27 cellular contexts compared by ENCODE assay signal in genomic region chr9:16992138-16992537, GRCh38.
"Had no signal": no experiment of that assay in that cellular context is flagged by ENCODE, and none has a peak within 500 bp of the region (broad histone marks: within the 10 kb centered on the region; RNA-seq: fewer than 3 reads in every experiment).

No MANE protein-coding gene starts in this region.

- H3K27me3 Mint-ChIP-seq: effector memory CD8-positive, alpha-beta T cell; memory B cell; naive B cell; stimulated activated memory B cell treated with anti-CD40 and anti-IgM and Interleukin-4, amounts not matched to agents 10 μg/mL and 1 μg/mL and 100 μg/mL, for 72 hours had no signal

- H3K36me3 Mint-ChIP-seq: memory B cell; naive B cell; stimulated activated memory B cell treated with anti-CD40 and anti-IgM and Interleukin-4, amounts not matched to agents 10 μg/mL and 1 μg/mL and 100 μg/mL, for 72 hours; type B pancreatic cell had no signal

- DNase-seq: effector memory CD8-positive, alpha-beta T cell; erythroblast; head of caudate nucleus; left ventricle myocardium superior; lower lobe of right lung; mucosa of descending colon; naive B cell; ovary; posterior cingulate gyrus; psoas muscle; right cardiac atrium; sigmoid colon; spleen; stimulated activated CD4-positive, alpha-beta T cell treated with anti-CD3 and anti-CD28 coated beads, Interleukin-4, amount 100 ng/mL, for 4 hours; stimulated activated naive CD8-positive, alpha-beta T cell treated with anti-CD3 and anti-CD28 coated beads, Interleukin-15, Interleukin-2, amounts not matched to agents 100 U/mL and 50 U/mL, for 24 hours; substantia nigra; testis; tibial artery had no signal

- ATAC-seq: effector memory CD8-positive, alpha-beta T cell; left ventricle myocardium superior; lower lobe of right lung; mucosa of descending colon; natural killer cell treated with Interleukin-12 subunit alpha and Interleukin-12 subunit beta and Interleukin-15 and Interleukin-18, amount 100 ng/mL, for 72 hours; psoas muscle; right cardiac atrium; stimulated activated memory B cell treated with anti-CD40 and anti-IgM and Interleukin-4, amounts not matched to agents 10 μg/mL and 1 μg/mL and 100 μg/mL, for 72 hours; stimulated activated naive CD8-positive, alpha-beta T cell treated with anti-CD3 and anti-CD28 coated beads, Interleukin-15, Interleukin-2, amounts not matched to agents 100 U/mL and 50 U/mL, for 24 hours had no signal

- H3K27ac Mint-ChIP-seq: effector memory CD8-positive, alpha-beta T cell; memory B cell; mesothelial cell of epicardium; naive B cell; natural killer cell treated with Interleukin-12 subunit alpha and Interleukin-12 subunit beta and Interleukin-15 and Interleukin-18, amount 100 ng/mL, for 72 hours; stimulated activated memory B cell treated with anti-CD40 and anti-IgM and Interleukin-4, amounts not matched to agents 10 μg/mL and 1 μg/mL and 100 μg/mL, for 72 hours; type B pancreatic cell had no signal

- H3K9me3 ChIP-seq: neutrophil, ovary, testis had no signal

- H3K4me1 ChIP-seq: lower lobe of right lung, spleen, testis had no signal

- H3K4me1 Mint-ChIP-seq: memory B cell; mesothelial cell of epicardium; naive B cell; neural crest cell; stimulated activated memory B cell treated with anti-CD40 and anti-IgM and Interleukin-4, amounts not matched to agents 10 μg/mL and 1 μg/mL and 100 μg/mL, for 72 hours had no signal

- H3K4me3 Mint-ChIP-seq: effector memory CD8-positive, alpha-beta T cell; memory B cell; mesothelial cell of epicardium; naive B cell; natural killer cell treated with Interleukin-12 subunit alpha and Interleukin-12 subunit beta and Interleukin-15 and Interleukin-18, amount 100 ng/mL, for 72 hours; neural crest cell; stimulated activated memory B cell treated with anti-CD40 and anti-IgM and Interleukin-4, amounts not matched to agents 10 μg/mL and 1 μg/mL and 100 μg/mL, for 72 hours; type B pancreatic cell had no signal

- H3K36me3 ChIP-seq: lower lobe of right lung, neutrophil, ovary, sigmoid colon, spleen, tibial artery had no signal

- H3K4me3 ChIP-seq: coronary artery, lower lobe of right lung, mucosa of descending colon, ovary, psoas muscle, sigmoid colon, skin epidermis, spleen, testis, tibial artery had no signal

- H3K27ac ChIP-seq: coronary artery, lower lobe of right lung, neutrophil, ovary, psoas muscle, sigmoid colon, skin epidermis, spleen, testis, tibial artery had no signal

- H3K27me3 ChIP-seq: neutrophil, ovary, sigmoid colon, spleen, testis, tibial artery had no signal
